In the genomic region with DNA sequence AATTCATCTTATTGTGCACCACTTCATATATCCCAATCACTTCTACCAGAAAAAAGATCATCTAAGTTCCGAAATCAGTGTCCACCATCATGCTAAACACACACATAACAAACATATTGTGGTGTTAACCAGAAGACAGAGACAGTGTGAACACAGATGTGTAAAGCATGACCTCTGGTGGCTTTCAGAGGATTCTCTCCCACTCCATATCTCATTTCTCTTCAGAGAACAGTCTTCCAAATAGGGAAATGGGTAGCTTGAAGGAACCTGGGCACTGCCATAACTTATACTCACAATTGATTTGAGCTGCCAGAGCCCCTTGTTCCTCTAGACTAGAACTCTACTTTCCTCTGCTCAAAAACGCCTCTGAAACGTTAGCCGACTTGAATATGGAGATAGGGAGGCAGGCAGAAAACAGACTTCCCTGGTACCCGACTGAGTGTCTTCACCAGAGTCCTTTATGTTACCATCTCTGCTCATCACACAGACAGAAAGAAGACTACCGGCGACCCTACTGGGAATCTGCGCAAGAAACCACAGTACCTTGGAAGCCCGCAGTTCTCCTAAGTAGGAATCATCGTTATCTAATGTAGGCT, we compare ENCODE assay signal across 8 cellular contexts. TPM values are rescaled to one million over a fixed set of nuclear protein-coding genes. Genes with fewer than 3 reads are reported as not detected.
A peak's percentile ranks its signal among the peaks of the same experiment; 100 is the strongest.
DNase-seq lines count a peak whose midpoint lies in the region; ATAC-seq and TF ChIP-seq lines count a peak whose summit lies in the region.

No MANE protein-coding gene starts in this region.

- CTCF ChIA-PET in A673 (lab: Charles Lee) = no interaction called here
- CTCF ChIA-PET in WTC11 (lab: Charles Lee) = interaction anchor here (0.7 to 3.6 kb wide), 28 partner anchors 10 to 400 kb away, joined by 3 to 58 read pairs (median 4); partner anchors contain the start of genes FNDC7, SORT1, TAF13 and WDR47

- peaks cover 19% of the 10 kb centered on the region for H3K4me1 ChIP-seq in A673 (ENCODE audit: insufficient read depth, low read length, poor library complexity, severe bottlenecking)

- ATAC-seq in WTC11 = no peak
- peak; percentile 75 for ATAC-seq in left ventricle myocardium superior
- ATAC-seq in stimulated activated effector memory CD8-positive, alpha-beta T cell treated with anti-CD3 and anti-CD28 coated beads, Interleukin-12 subunit alpha, Interleukin-12 subunit beta, amount 100 ng/mL, for 72 hours = no peak
- ATAC-seq in HG03196 (IDR thresholded peaks at IDR 0.05; ENCODE audit: unreplicated experiment) = no peak

- no peak overlapping the region for H3K27ac ChIP-seq in A673 (ENCODE audit: low read depth, low read length, poor library complexity, severe bottlenecking)

- peak overlapping the region; percentile 35 for H3K4me3 ChIP-seq in A673 (ENCODE audit: low read depth, low read length, poor library complexity, severe bottlenecking)

- H3K4me3 Mint-ChIP-seq in WTC11 = no peak overlapping the region; the same call in 1 of the 2 replicates
- H3K4me3 Mint-ChIP-seq in stimulated activated effector memory CD8-positive, alpha-beta T cell treated with anti-CD3 and anti-CD28 coated beads, Interleukin-12 subunit alpha, Interleukin-12 subunit beta, amount 100 ng/mL, for 72 hours = peak overlapping the region; percentile 87

- POLR2A ChIA-PET in A673 (lab: Charles Lee; ENCODE audit: low non-redundant PET) (no interaction called here), WTC11 (lab: Charles Lee) (interaction anchor here (1.0 to 2.9 kb wide), 3 partner anchors 12 to 141 kb away, joined by 3 to 13 read pairs (median 4); no protein-coding TSS in a partner anchor)

- H3K4me1 Mint-ChIP-seq in WTC11 = peaks cover 10% of the 10 kb centered on the region
- peaks cover 32% of the 10 kb centered on the region for H3K4me1 Mint-ChIP-seq in stimulated activated effector memory CD8-positive, alpha-beta T cell treated with anti-CD3 and anti-CD28 coated beads, Interleukin-12 subunit alpha, Interleukin-12 subunit beta, amount 100 ng/mL, for 72 hours

- H3K9me3 Mint-ChIP-seq in WTC11 = no peaks in the 10 kb centered on the region
- no peaks in the 10 kb centered on the region for H3K9me3 Mint-ChIP-seq in stimulated activated effector memory CD8-positive, alpha-beta T cell treated with anti-CD3 and anti-CD28 coated beads, Interleukin-12 subunit alpha, Interleukin-12 subunit beta, amount 100 ng/mL, for 72 hours

- no TSS peak for BruUV-seq in A673 (replicated peaks; lab: Mats Ljungman, UMichigan)

- peak; percentile 45 for DNase-seq in A673 (ENCODE audit: low spot score)
- DNase-seq in GDM1 (lab: John Stamatoyannopoulos, UW) = peak; percentile 11
- peak; percentile 36 for DNase-seq in HT1080 (ENCODE audit: low read depth)
- no peak for DNase-seq in WTC11 (ENCODE audit: low spot score)
- DNase-seq in left ventricle myocardium superior = no peak
- no peak for DNase-seq in stimulated activated effector memory CD8-positive, alpha-beta T cell treated with anti-CD3 and anti-CD28 coated beads, Interleukin-12 subunit alpha, Interleukin-12 subunit beta, amount 100 ng/mL, for 72 hours (ENCODE audit: low spot score in 2 of 2)
- no peak for DNase-seq in NCI-H2081 treated with DMSO at 0.1 percent for 48 hours (lab: John Stamatoyannopoulos, UW)

- no peaks in the 10 kb centered on the region for H3K36me3 ChIP-seq in A673 (ENCODE audit: insufficient read depth, low read length, poor library complexity, severe bottlenecking)

- TF ChIP-seq CTCF in A673 (conservative IDR thresholded peaks at IDR 0.05; ENCODE audit: low read depth, low read length) = 0 out of 2 replicates have a peak, but pooled peaks have one; percentile 10
- TF ChIP-seq CTCF in WTC11 (IDR thresholded peaks at IDR 0.05) = no peak

- intact Hi-C loops in A673 (cut with micrococcal nuclease; ENCODE audit: unreplicated experiment) = loop anchor here (5.0 kb wide), 1 partner anchor 285 kb away; no protein-coding TSS in a partner anchor
- intact Hi-C loops in left ventricle myocardium superior (cut with micrococcal nuclease) = no loop called here

- H3K27ac Mint-ChIP-seq in WTC11 = no peak overlapping the region
- H3K27ac Mint-ChIP-seq in stimulated activated effector memory CD8-positive, alpha-beta T cell treated with anti-CD3 and anti-CD28 coated beads, Interleukin-12 subunit alpha, Interleukin-12 subunit beta, amount 100 ng/mL, for 72 hours = peak overlapping the region; percentile 90

- no peaks in the 10 kb centered on the region for H3K36me3 Mint-ChIP-seq in WTC11
- H3K36me3 Mint-ChIP-seq in stimulated activated effector memory CD8-positive, alpha-beta T cell treated with anti-CD3 and anti-CD28 coated beads, Interleukin-12 subunit alpha, Interleukin-12 subunit beta, amount 100 ng/mL, for 72 hours = peaks cover 13% of the 10 kb centered on the region

- H3K27me3 ChIP-seq in A673 (replicated peaks; ENCODE audit: insufficient read depth, low read depth, low read length, poor library complexity) = peaks cover 37% of the 10 kb centered on the region

- H3K27me3 Mint-ChIP-seq in WTC11 (ENCODE audit: low read depth) = peaks cover 81% of the 10 kb centered on the region

- no peaks in the 10 kb centered on the region for H3K9me3 ChIP-seq in A673 (ENCODE audit: low read depth, low read length, poor library complexity, severe bottlenecking)

TF ChIP-seq in WTC11, 78 proteins besides CTCF, POLR2A, EP300 and RAD21:
- TF ChIP-seq TEAD1 (CRISPR knock-in tag; IDR thresholded peaks at IDR 0.05) = no peak
- TF ChIP-seq GABPB1 (CRISPR knock-in tag; IDR thresholded peaks at IDR 0.05) = 0 out of 2 replicates have a peak, but pooled peaks have one; percentile 12
TF ChIP-seq in WTC11: peak in this region for 1.

RNA-seq across cellular contexts. Expression of gene ELAPOR1, which starts 1.8 kb away (rescaled TPM):
- total RNA-seq in A673 (2021) = 0.17 and 0.24 TPM in 2 replicates
- total RNA-seq in HT1080 (2014; rRNA removed; shearing (Covaris generic)) = 0.73 and 1.3 TPM in 2 replicates
- 1.1 and 1.3 TPM in 2 replicates for polyA plus RNA-seq in HT1080 (2015; cell fraction: cytosol; rRNA removed)
- polyA plus RNA-seq in HT1080 (2015; cell fraction: nucleus; rRNA removed) = 1.4 and 1.7 TPM in 2 replicates
- 1.1 to 1.5 TPM (median 1.3 TPM) in 3 replicates for total RNA-seq in WTC11 (2021)
- 0.30 TPM for total RNA-seq in left ventricle myocardium superior

RNA-seq across cellular contexts. Expression of gene TMEM167B, which starts 21.6 kb away (rescaled TPM):
- total RNA-seq in A673 (2021) (26.4 and 30.0 TPM in 2 replicates), WTC11 (2021) (15.6 to 18.7 TPM (median 16.0 TPM) in 3 replicates), left ventricle myocardium superior (31.5 TPM)
- 7.5 and 10.6 TPM in 2 replicates for total RNA-seq in HT1080 (2014; rRNA removed; shearing (Covaris generic))
- 13.7 and 15.7 TPM in 2 replicates for polyA plus RNA-seq in HT1080 (2015; cell fraction: cytosol; rRNA removed)
- 8.7 and 9.9 TPM in 2 replicates for polyA plus RNA-seq in HT1080 (2015; cell fraction: nucleus; rRNA removed)

RNA-seq across cellular contexts. Expression of gene TAF13, which starts 36.4 kb away (rescaled TPM):
- total RNA-seq in A673 (2021) (45.3 and 58.8 TPM in 2 replicates), WTC11 (2021) (35.2 to 43.0 TPM (median 37.3 TPM) in 3 replicates), left ventricle myocardium superior (62.4 TPM)
- 52.5 and 60.0 TPM in 2 replicates for total RNA-seq in HT1080 (2014; rRNA removed; shearing (Covaris generic))
- polyA plus RNA-seq in HT1080 (2015; cell fraction: cytosol; rRNA removed) = 90.6 and 109 TPM in 2 replicates
- polyA plus RNA-seq in HT1080 (2015; cell fraction: nucleus; rRNA removed) = 30.2 and 36.1 TPM in 2 replicates

Comparison
In these comparisons a context has a peak if more than half of its experiments do, and no peak if none do; other contexts are left out.
1. DNase-seq: peak in A673 (single experiment), GDM1 (single experiment) and HT1080 (single experiment); none in WTC11 (single experiment), left ventricle myocardium superior (single experiment), stimulated activated effector memory CD8-positive, alpha-beta T cell treated with anti-CD3 and anti-CD28 coated beads, Interleukin-12 subunit alpha, Interleukin-12 subunit beta, amount 100 ng/mL, for 72 hours (0 of 2) and NCI-H2081 treated with DMSO at 0.1 percent for 48 hours (single experiment).